In the genomic region with DNA sequence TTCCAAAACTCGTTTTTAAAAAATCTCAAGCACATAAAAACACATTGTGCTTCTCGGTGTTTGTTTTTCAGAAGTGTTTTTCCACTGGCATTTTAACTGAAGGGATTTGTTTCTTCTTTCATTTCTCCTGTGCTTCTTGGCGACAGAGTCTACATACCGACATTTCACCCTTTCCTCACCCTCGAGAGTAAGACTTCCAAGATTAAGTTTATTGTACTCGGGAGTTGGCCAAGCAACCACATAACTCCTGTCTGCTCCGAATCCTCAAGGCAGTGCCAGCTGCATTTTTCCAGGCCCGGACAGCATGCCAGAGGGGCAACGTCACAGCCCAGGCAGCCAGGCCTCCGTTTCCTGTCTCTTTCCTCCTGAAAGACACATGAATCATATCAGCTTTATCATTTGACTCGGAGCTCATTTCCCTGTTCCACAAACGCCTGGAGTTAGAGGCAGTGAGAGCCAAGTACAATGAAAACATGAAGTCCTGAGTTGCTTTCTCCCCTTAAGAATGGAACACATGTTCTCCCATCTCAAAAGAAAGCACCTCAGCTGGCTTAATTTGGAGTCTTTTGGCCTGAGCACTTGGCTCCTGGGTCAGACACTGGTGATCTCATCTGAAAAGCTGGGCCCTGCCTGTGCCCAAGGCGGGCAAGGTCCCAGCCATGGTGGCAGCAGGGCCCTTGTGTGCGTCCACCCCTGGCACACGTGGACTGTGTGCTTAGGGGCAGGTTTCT, we compare ENCODE assay signal across 9 cellular contexts. TPM values are rescaled to one million over a fixed set of nuclear protein-coding genes. Genes with fewer than 3 reads are reported as not detected.
A peak's percentile ranks its signal among the peaks of the same experiment; 100 is the strongest.
DNase-seq lines count a peak whose midpoint lies in the region; ATAC-seq and TF ChIP-seq lines count a peak whose summit lies in the region.
"Had no signal": no experiment of that assay in that cellular context is flagged by ENCODE, and none has a peak within 500 bp of the region (broad histone marks: within the 10 kb centered on the region; RNA-seq: fewer than 3 reads in every experiment).

No MANE protein-coding gene starts in this region.

- H2BK15ac ChIP-seq in neuronal stem cell (ENCODE audit: low read length), result no peak overlapping the region

- H4K20me1 ChIP-seq in fibroblast of lung (ENCODE audit: control insufficient read depth, extremely low read depth, insufficient read depth, low read length), result no peaks in the 10 kb centered on the region

- ATAC-seq in GM19023 (IDR thresholded peaks at IDR 0.05; ENCODE audit: unreplicated experiment), result no peak

- no peak overlapping the region for H2BK5ac ChIP-seq in neuronal stem cell (ENCODE audit: low read length)

- H4K91ac ChIP-seq in neuronal stem cell (ENCODE audit: low read depth, low read length, poor library complexity), result no peak overlapping the region

- no peak overlapping the region for H3K18ac ChIP-seq in neuronal stem cell (ENCODE audit: low read length)

- H3K27me3 ChIP-seq in AG04450 (ENCODE audit: control insufficient read depth, insufficient read depth, low read length) (no peaks in the 10 kb centered on the region), fibroblast of lung (ENCODE audit: control insufficient read depth, insufficient read depth, low read length) (no peaks in the 10 kb centered on the region), neuronal stem cell (ENCODE audit: control insufficient read depth in 3 of 3, insufficient read depth in 3 of 3, low read depth in 1 of 3, low read length in 3 of 3) (no peaks in the 10 kb centered on the region)
- H3K27me3 ChIP-seq in CD8-positive, alpha-beta memory T cell (ENCODE audit: insufficient read depth, low read length, poor library complexity, severe bottlenecking), result no peaks in the 10 kb centered on the region

- H3K4me3 Mint-ChIP-seq in CD8-positive, alpha-beta memory T cell, result no peak overlapping the region

- H3K36me3 ChIP-seq in fibroblast of lung (ENCODE audit: control insufficient read depth, insufficient read depth, low read length) (no peaks in the 10 kb centered on the region), neuronal stem cell (replicated peaks in 1 of 2; ENCODE audit: control insufficient read depth in 2 of 2, insufficient read depth in 2 of 2, low read length in 2 of 2) (no peaks in the 10 kb centered on the region)
- H3K36me3 ChIP-seq in CD8-positive, alpha-beta memory T cell (ENCODE audit: insufficient read depth, low read length), result no peaks in the 10 kb centered on the region

- H3K79me2 ChIP-seq in fibroblast of lung (ENCODE audit: control insufficient read depth, insufficient read depth, low read length), result no peaks in the 10 kb centered on the region

- H3K4me3 ChIP-seq in AG04450 (ENCODE audit: low read depth, low read length) (no peak overlapping the region), fibroblast of lung (replicated peaks in 1 of 4; ENCODE audit: control extremely low read depth in 1 of 4, insufficient read depth in 1 of 4, low read depth in 3 of 4, low read length in 4 of 4) (peak overlapping the region in 3 of 4 experiments; percentile 1 to 35 (median 32)), neuronal stem cell (ENCODE audit: low read length in 2 of 2) (no peak overlapping the region)
- no peak overlapping the region for H3K4me3 ChIP-seq in CD8-positive, alpha-beta memory T cell (ENCODE audit: low read length)

- H2AFZ ChIP-seq in fibroblast of lung (ENCODE audit: low read length), result peak overlapping the region; percentile 26
- peak overlapping the region; percentile 76 for H2AFZ ChIP-seq in neuronal stem cell (ENCODE audit: low read length)

- H3K4ac ChIP-seq in neuronal stem cell (ENCODE audit: low read length), result no peak overlapping the region

- H3K9ac ChIP-seq in fibroblast of lung (ENCODE audit: insufficient read depth, low read length) (peak overlapping the region; percentile 27), neuronal stem cell (ENCODE audit: low read depth, low read length, poor library complexity) (no peak overlapping the region)

- H3K4me2 ChIP-seq in fibroblast of lung (ENCODE audit: extremely low read depth, insufficient read depth, low read length) (peak overlapping the region; percentile 78), neuronal stem cell (ENCODE audit: insufficient read depth, low read length, poor library complexity, severe bottlenecking) (no peak overlapping the region)

- H3K27ac ChIP-seq in AG04450 (ENCODE audit: low read depth, low read length) (peak overlapping the region; percentile 96), RWPE1 (peak overlapping the region; percentile 99), fibroblast of lung (ENCODE audit: insufficient read depth, low read length) (peak overlapping the region; percentile 80), neuronal stem cell (replicated peaks; ENCODE audit: low read length) (no peak overlapping the region)
- no peak overlapping the region for H3K27ac ChIP-seq in CD8-positive, alpha-beta memory T cell (ENCODE audit: low read depth, low read length)

- H3K79me1 ChIP-seq in neuronal stem cell (ENCODE audit: low read depth, low read length), result no peaks in the 10 kb centered on the region

- no peak overlapping the region for H3K14ac ChIP-seq in neuronal stem cell (ENCODE audit: low read length)

- CTCF ChIA-PET in AG04450 (lab: Charles Lee) (interaction anchor here (1.3 to 3.1 kb wide), 4 partner anchors 17 to 152 kb away, joined by 3 to 13 read pairs (median 9); partner anchors contain the start of gene FAM50B), RWPE1 (lab: Yijun Ruan, JAX) (interaction anchor here (1.3 kb wide), 1 partner anchor 23 kb away, joined by 5 read pairs; the partner anchor contains the start of gene FAM50B)
- CTCF ChIA-PET in CD8-positive, alpha-beta memory T cell (lab: Charles Lee), result no interaction called here

- H3K9me3 ChIP-seq in AG04450 (ENCODE audit: control insufficient read depth, insufficient read depth, low read length) (no peaks in the 10 kb centered on the region), fibroblast of lung (ENCODE audit: control insufficient read depth, insufficient read depth, low read depth, low read length) (no peaks in the 10 kb centered on the region), neuronal stem cell (replicated peaks in 1 of 2; ENCODE audit: control insufficient read depth in 2 of 2, insufficient read depth in 1 of 2, low read depth in 1 of 2, low read length in 2 of 2) (no peaks in the 10 kb centered on the region)
- H3K9me3 ChIP-seq in CD8-positive, alpha-beta memory T cell (ENCODE audit: low read length), result no peaks in the 10 kb centered on the region

- peaks cover 16% of the 10 kb centered on the region for H3K4me1 ChIP-seq in fibroblast of lung (ENCODE audit: control insufficient read depth, extremely low read depth, insufficient read depth, low read length)
- peaks cover 4 to 8% of the 10 kb centered on the region in 2 donors for H3K4me1 ChIP-seq in neuronal stem cell (ENCODE audit: control insufficient read depth in 2 of 2, insufficient read depth in 1 of 2, low read depth in 1 of 2, low read length in 2 of 2)
- H3K4me1 ChIP-seq in CD8-positive, alpha-beta memory T cell (ENCODE audit: insufficient read depth, low read length), result no peaks in the 10 kb centered on the region

- TF ChIP-seq CTCF in AG04450 (IDR thresholded peaks at IDR 0.05; ENCODE audit: low read depth, low read length) (no peak), RWPE1 (conservative IDR thresholded peaks at IDR 0.05; ENCODE audit: low read depth) (0 out of 2 replicates have a peak, but pooled peaks have one; percentile 8), fibroblast of lung (conservative IDR thresholded peaks at IDR 0.05 in 1 of 2, IDR thresholded peaks at IDR 0.05 in 1 of 2; ENCODE audit: low read depth in 1 of 2, low read length in 2 of 2) (no peak)

- H4K8ac ChIP-seq in neuronal stem cell (ENCODE audit: low read depth, low read length), result no peak overlapping the region

- H2BK12ac ChIP-seq in neuronal stem cell (ENCODE audit: low read length), result no peak overlapping the region

- DNase-seq in AG04450 (ENCODE audit: low read depth, low spot score), result peak; percentile 90
- DNase-seq in RWPE1 (ENCODE audit: low spot score), result peak; percentile 92
- peak; percentile 96 to 100 for DNase-seq in fibroblast of lung (ENCODE audit: low read depth in 2 of 2)
- DNase-seq in neuronal stem cell (ENCODE audit: low spot score), result no peak
- DNase-seq in NCI-H1417 (lab: John Stamatoyannopoulos, UW), result no peak
- no peak for DNase-seq in AML-193 (lab: John Stamatoyannopoulos, UW)
- DNase-seq in CD8-positive, alpha-beta memory T cell, result no peak
- DNase-seq: DMS79 had no signal

- no CpG with 5 or more reads among the region's 15 CpGs for WGBS in neuronal stem cell (ENCODE audit: extremely low coverage in 2 of 2, insufficient read length in 2 of 2, insufficient replicate concordance in 1 of 2), 2 donors

- no peaks in the 10 kb centered on the region for H3K4me1 Mint-ChIP-seq in CD8-positive, alpha-beta memory T cell

- H3K36me3 Mint-ChIP-seq in CD8-positive, alpha-beta memory T cell, result no peaks in the 10 kb centered on the region

- POLR2A ChIA-PET in AG04450 (lab: Yijun Ruan, JAX), result interaction anchor here (0.9 to 1.7 kb wide), 10 partner anchors 13 to 152 kb away, joined by 3 to 7 read pairs (median 5); no protein-coding TSS in a partner anchor
- POLR2A ChIA-PET in RWPE1 (lab: Yijun Ruan, JAX; ENCODE audit: low non-redundant PET), result interaction anchor here (1.7 kb wide), 1 partner anchor 76 kb away, joined by 8 read pairs; no protein-coding TSS in a partner anchor
- POLR2A ChIA-PET in CD8-positive, alpha-beta memory T cell (lab: Charles Lee), result no interaction called here

- H3K9me3 Mint-ChIP-seq in CD8-positive, alpha-beta memory T cell, result no peaks in the 10 kb centered on the region

- H3K27me3 Mint-ChIP-seq in CD8-positive, alpha-beta memory T cell, result peaks cover 10 to 26% of the 10 kb centered on the region in 2 donors

- no peak overlapping the region for H3K23ac ChIP-seq in neuronal stem cell (ENCODE audit: low read depth, low read length, poor library complexity)

- H2AK5ac ChIP-seq in neuronal stem cell (ENCODE audit: low read depth, low read length), result no peak overlapping the region

- no peak overlapping the region for H3K27ac Mint-ChIP-seq in CD8-positive, alpha-beta memory T cell

- no peak overlapping the region for H2BK120ac ChIP-seq in neuronal stem cell (ENCODE audit: low read depth, low read length)

RNA-seq across cellular contexts. Expression of gene FAM50B, which starts 23.2 kb away (rescaled TPM):
- 4.5 and 5.5 TPM in 2 replicates for polyA plus RNA-seq in AG04450 (2011; rRNA removed)
- polyA minus RNA-seq in AG04450 (2011; rRNA and poly(A)+ RNA removed), result 2.0 TPM in 2 replicates
- total RNA-seq in fibroblast of lung, result 11.6 and 15.7 TPM in 2 replicates
- 4.2 and 5.6 TPM in 2 replicates for polyA plus RNA-seq in fibroblast of lung
- polyA plus RNA-seq in fibroblast of lung (2012), result 6.2 and 9.4 TPM in 2 replicates
- 2.0 and 2.6 TPM in 2 replicates for polyA minus RNA-seq in fibroblast of lung (ENCODE audit: low replicate concordance)
- polyA plus RNA-seq in neuronal stem cell (2013, experiment 1 of 2), result 2.6 TPM
- polyA plus RNA-seq in neuronal stem cell (2013, experiment 2 of 2), result 2.1 TPM
- total RNA-seq in CD8-positive, alpha-beta memory T cell, result 1 to 10 TPM; 7.3 to 7.5 TPM
- 10.3 TPM for polyA plus RNA-seq in CD8-positive, alpha-beta memory T cell

Comparison
In these comparisons a context has a peak if more than half of its experiments do, and no peak if none do; other contexts are left out.
1. DNase-seq: peak in AG04450 (single experiment), RWPE1 (single experiment) and fibroblast of lung (2 of 2); none in neuronal stem cell (single experiment), NCI-H1417 (0 of 3), AML-193 (0 of 2) and CD8-positive, alpha-beta memory T cell (0 of 5).
2. H3K27ac ChIP-seq: peak in AG04450 (single experiment), RWPE1 (single experiment) and fibroblast of lung (single experiment); none in neuronal stem cell (single experiment) and CD8-positive, alpha-beta memory T cell (single experiment).
3. H3K4me3 ChIP-seq: peak in fibroblast of lung (3 of 4); none in AG04450 (single experiment), neuronal stem cell (0 of 2) and CD8-positive, alpha-beta memory T cell (single experiment).